In genomic region chr17:74569392-74570003, GRCh38 we compare ENCODE assay signal across 10 cellular contexts. TPM values are rescaled to one million over a fixed set of nuclear protein-coding genes. Genes with fewer than 3 reads are reported as not detected.
DNase-seq lines count a peak whose midpoint lies in the region; ATAC-seq, FAIRE-seq and TF ChIP-seq lines count a peak whose summit lies in the region.
"Had no signal": no experiment of that assay in that cellular context is flagged by ENCODE, and none has a peak within 500 bp of the region (broad histone marks: within the 10 kb centered on the region; RNA-seq: fewer than 3 reads in every experiment).

No MANE protein-coding gene starts in this region.

- H3K4me2 ChIP-seq in BLaER1 treated with 17β-estradiol and CSF1 and Interleukin-3, amounts not matched to agents 10 nM and 100 nM, result peak overlapping the region in 6 of 11 experiments; percentile 62 to 87 (median 85); a peak in 13 of 22 replicates
- peak overlapping the region; percentile 74 for H3K4me2 ChIP-seq in keratinocyte (ENCODE audit: control insufficient read depth, extremely low read depth, insufficient read depth, low read depth, low read length)

- dilution Hi-C loops in keratinocyte (cut with MboI; ENCODE audit: extremely low pct_ligation_motif_present, low sequenced_read_pairs), result no loop called here

- peaks cover 16% of the 10 kb centered on the region for H3K27me3 Mint-ChIP-seq in activated T-cell treated with anti-CD3 and anti-CD28 coated beads, Interleukin-2, amount 50 U/mL, for 72 hours (ENCODE audit: low read depth)

- H4K20me1 ChIP-seq in BLaER1 treated with 17β-estradiol and CSF1 and Interleukin-3, amounts not matched to agents 10 nM and 100 nM, result no peaks in the 10 kb centered on the region; a peak in 1 of 22 replicates
- H4K20me1 ChIP-seq in keratinocyte (ENCODE audit: control insufficient read depth, extremely low read depth, insufficient read depth, low read length), result no peaks in the 10 kb centered on the region

- H3K79me2 ChIP-seq in keratinocyte (ENCODE audit: control insufficient read depth, insufficient read depth, low read length), result no peaks in the 10 kb centered on the region

- ATAC-seq in activated T-cell treated with anti-CD3 and anti-CD28 coated beads, Interleukin-2, amount 50 U/mL, for 72 hours (replicated peaks in 1 of 2), result peak; percentile 75 to 78

- no peak overlapping the region for H3K4me3 ChIP-seq in BLaER1 treated with 17β-estradiol and CSF1 and Interleukin-3, amounts not matched to agents 10 nM and 100 nM
- peak overlapping the region in 1 of 3 experiments; percentile 34 for H3K4me3 ChIP-seq in keratinocyte (ENCODE audit: control insufficient read depth in 2 of 3, extremely low read depth in 1 of 3, insufficient read depth in 2 of 3, low read depth in 1 of 3, low read length in 3 of 3)

- FAIRE-seq in keratinocyte (lab: Jason Lieb, UNC), result peak; percentile 100
- FAIRE-seq in urothelium cell line (lab: Jason Lieb, UNC), result no peak
- FAIRE-seq: endothelial cell of umbilical vein had no signal

- peaks cover 0 to 72% (median 35%) of the 10 kb centered on the region in 10 experiments; a peak in 15 of 20 replicates for H3K4me1 ChIP-seq in BLaER1 treated with 17β-estradiol and CSF1 and Interleukin-3, amounts not matched to agents 10 nM and 100 nM
- peaks cover 24% of the 10 kb centered on the region for H3K4me1 ChIP-seq in keratinocyte (ENCODE audit: control insufficient read depth, extremely low read depth, insufficient read depth, low read length)

- no peaks in the 10 kb centered on the region for H3K36me3 ChIP-seq in BLaER1 treated with 17β-estradiol and CSF1 and Interleukin-3, amounts not matched to agents 10 nM and 100 nM
- no peaks in the 10 kb centered on the region for H3K36me3 ChIP-seq in keratinocyte (ENCODE audit: control insufficient read depth in 2 of 2, extremely low read depth in 1 of 2, insufficient read depth in 2 of 2, low read length in 2 of 2)

- peak overlapping the region in 1 of 2 donors; percentile 2 for H3K4me3 Mint-ChIP-seq in activated T-cell treated with anti-CD3 and anti-CD28 coated beads, Interleukin-2, amount 50 U/mL, for 72 hours

- peak in 1 of 3 experiments; percentile 7 for TF ChIP-seq CTCF in keratinocyte (optimal IDR thresholded peaks at IDR 0.05 in 1 of 3, IDR thresholded peaks at IDR 0.05 in 1 of 3, conservative IDR thresholded peaks at IDR 0.05 in 1 of 3; ENCODE audit: extremely low read depth in 1 of 3, insufficient read depth in 2 of 3, low read length in 3 of 3)

- H3K36me3 Mint-ChIP-seq in activated T-cell treated with anti-CD3 and anti-CD28 coated beads, Interleukin-2, amount 50 U/mL, for 72 hours (ENCODE audit: insufficient read depth in 2 of 2), result peaks cover 0 to 2% of the 10 kb centered on the region in 2 donors

- no peak overlapping the region for H3K27ac Mint-ChIP-seq in activated T-cell treated with anti-CD3 and anti-CD28 coated beads, Interleukin-2, amount 50 U/mL, for 72 hours

- H3K4me1 Mint-ChIP-seq in activated T-cell treated with anti-CD3 and anti-CD28 coated beads, Interleukin-2, amount 50 U/mL, for 72 hours (ENCODE audit: low read depth), result peaks cover 27% of the 10 kb centered on the region

- no peaks in the 10 kb centered on the region for H3K9me1 ChIP-seq in keratinocyte (ENCODE audit: control insufficient read depth, extremely low read depth, insufficient read depth, low read length)

- peak overlapping the region; percentile 51 for H2AFZ ChIP-seq in keratinocyte (ENCODE audit: control insufficient read depth, low read length)

- H3K9ac ChIP-seq in BLaER1 treated with 17β-estradiol and CSF1 and Interleukin-3, amounts not matched to agents 10 nM and 100 nM, result peak overlapping the region in 3 of 11 experiments; percentile 4 to 33 (median 18); a peak in 3 of 22 replicates
- peak overlapping the region; percentile 66 for H3K9ac ChIP-seq in keratinocyte (ENCODE audit: control insufficient read depth, extremely low read depth, insufficient read depth, low read length)

- H3K27ac ChIP-seq in BLaER1 treated with 17β-estradiol and CSF1 and Interleukin-3, amounts not matched to agents 10 nM and 100 nM, result peak overlapping the region in 4 of 11 experiments; percentile 28 to 64 (median 53); a peak in 7 of 22 replicates
- H3K27ac ChIP-seq in keratinocyte (ENCODE audit: control insufficient read depth, insufficient read depth, low read length), result peak overlapping the region; percentile 68

- peaks cover 0 to 7% of the 10 kb centered on the region in 2 donors for H3K9me3 Mint-ChIP-seq in activated T-cell treated with anti-CD3 and anti-CD28 coated beads, Interleukin-2, amount 50 U/mL, for 72 hours

- H3K9me3 ChIP-seq in BLaER1 treated with 17β-estradiol and CSF1 and Interleukin-3, amounts not matched to agents 10 nM and 100 nM (replicated peaks in 1 of 11), result no peaks in the 10 kb centered on the region
- H3K9me3 ChIP-seq in keratinocyte (ENCODE audit: control insufficient read depth, low read depth, low read length), result no peaks in the 10 kb centered on the region

- H3K27me3 ChIP-seq in BLaER1 treated with 17β-estradiol and CSF1 and Interleukin-3, amounts not matched to agents 10 nM and 100 nM, result no peaks in the 10 kb centered on the region
- H3K27me3 ChIP-seq in keratinocyte (ENCODE audit: control insufficient read depth, extremely low read depth, insufficient read depth, low read length), result no peaks in the 10 kb centered on the region

- peak; percentile 98 for DNase-seq in HT1080 (ENCODE audit: low read depth)
- DNase-seq in activated T-cell treated with anti-CD3 and anti-CD28 coated beads, Interleukin-2, amount 50 U/mL, for 72 hours, result peak; percentile 43 to 44
- DNase-seq in keratinocyte (ENCODE audit: low read depth, low spot score), result peak; percentile 99
- peak; percentile 90 for DNase-seq in urothelium cell line (ENCODE audit: low spot score)
- DNase-seq in NCI-H526 treated with DMSO at 0.1 percent for 48 hours (lab: John Stamatoyannopoulos, UW), result no peak
- no peak for DNase-seq in germinal center (ENCODE audit: low spot score)
- no peak for DNase-seq in NCI-H146 (lab: John Stamatoyannopoulos, UW)

RNA-seq across cellular contexts. Expression of gene CD300H, which starts 2.2 kb away (rescaled TPM):
- total RNA-seq in HT1080 (2014; rRNA removed; shearing (Covaris generic)), result not detected in 2 replicates
- polyA plus RNA-seq in HT1080 (2015; cell fraction: cytosol; rRNA removed), result not detected in 2 replicates
- not detected in 2 replicates for polyA plus RNA-seq in HT1080 (2015; cell fraction: nucleus; rRNA removed)
- not detected for total RNA-seq in activated T-cell treated with anti-CD3 and anti-CD28 coated beads, Interleukin-2, amount 50 U/mL, for 72 hours
- not detected in 3 replicates for polyA plus RNA-seq in keratinocyte
- polyA plus RNA-seq in keratinocyte (2011; ENCODE audit: low read depth), result not detected
- polyA plus RNA-seq in keratinocyte (2011; cell fraction: cytosol; rRNA removed), result not detected in 2 replicates
- polyA plus RNA-seq in keratinocyte (2011; cell fraction: nucleus; rRNA removed), result not detected in 2 replicates
- polyA plus RNA-seq in keratinocyte (2012; ENCODE audit: low replicate concordance), result not detected in 2 replicates
- not detected in 3 replicates for polyA minus RNA-seq in keratinocyte
- polyA minus RNA-seq in keratinocyte (2011; cell fraction: cytosol; rRNA and poly(A)+ RNA removed), result not detected
- polyA minus RNA-seq in keratinocyte (2011; cell fraction: nucleus; rRNA and poly(A)+ RNA removed), result not detected in 2 replicates
- total RNA-seq: endothelial cell of umbilical vein, temporal lobe had no signal
- polyA plus RNA-seq: endothelial cell of umbilical vein had no signal

RNA-seq across cellular contexts. Expression of gene CD300LD, which starts 22.6 kb away (rescaled TPM):
- total RNA-seq in HT1080 (2014; rRNA removed; shearing (Covaris generic)), result not detected in 2 replicates
- not detected in 2 replicates for polyA plus RNA-seq in HT1080 (2015; cell fraction: cytosol; rRNA removed)
- not detected in 2 replicates for polyA plus RNA-seq in HT1080 (2015; cell fraction: nucleus; rRNA removed)
- total RNA-seq in activated T-cell treated with anti-CD3 and anti-CD28 coated beads, Interleukin-2, amount 50 U/mL, for 72 hours, result under 1 TPM; 0.19 to 0.31 TPM
- not detected in 3 replicates for polyA plus RNA-seq in keratinocyte
- polyA plus RNA-seq in keratinocyte (2011; ENCODE audit: low read depth), result not detected
- polyA plus RNA-seq in keratinocyte (2011; cell fraction: cytosol; rRNA removed), result not detected in 2 replicates
- polyA plus RNA-seq in keratinocyte (2011; cell fraction: nucleus; rRNA removed), result not detected in 2 replicates
- polyA plus RNA-seq in keratinocyte (2012; ENCODE audit: low replicate concordance), result not detected in 2 replicates
- not detected in 3 replicates for polyA minus RNA-seq in keratinocyte
- not detected for polyA minus RNA-seq in keratinocyte (2011; cell fraction: cytosol; rRNA and poly(A)+ RNA removed)
- polyA minus RNA-seq in keratinocyte (2011; cell fraction: nucleus; rRNA and poly(A)+ RNA removed), result not detected in 2 replicates
- total RNA-seq: endothelial cell of umbilical vein, temporal lobe had no signal
- polyA plus RNA-seq: endothelial cell of umbilical vein had no signal

RNA-seq across cellular contexts. Expression of gene CD300C, which starts 23.6 kb away (rescaled TPM):
- 0.17 and 0.90 TPM in 2 replicates for total RNA-seq in HT1080 (2014; rRNA removed; shearing (Covaris generic))
- polyA plus RNA-seq in HT1080 (2015; cell fraction: cytosol; rRNA removed), result 0.66 and 0.71 TPM in 2 replicates
- 0.67 and 0.77 TPM in 2 replicates for polyA plus RNA-seq in HT1080 (2015; cell fraction: nucleus; rRNA removed)
- under 1 TPM in 1 of 2 donors, not detected in 1; 0.16 TPM for total RNA-seq in activated T-cell treated with anti-CD3 and anti-CD28 coated beads, Interleukin-2, amount 50 U/mL, for 72 hours
- polyA plus RNA-seq in keratinocyte, result not detected in 3 replicates
- polyA plus RNA-seq in keratinocyte (2011; ENCODE audit: low read depth), result not detected
- polyA plus RNA-seq in keratinocyte (2011; cell fraction: cytosol; rRNA removed), result not detected in 2 replicates
- polyA plus RNA-seq in keratinocyte (2011; cell fraction: nucleus; rRNA removed), result not detected in 2 replicates
- polyA plus RNA-seq in keratinocyte (2012; ENCODE audit: low replicate concordance), result not detected in 2 replicates
- polyA minus RNA-seq in keratinocyte, result not detected in 3 replicates
- polyA minus RNA-seq in keratinocyte (2011; cell fraction: cytosol; rRNA and poly(A)+ RNA removed), result not detected
- not detected in 2 replicates for polyA minus RNA-seq in keratinocyte (2011; cell fraction: nucleus; rRNA and poly(A)+ RNA removed)
- total RNA-seq: endothelial cell of umbilical vein had no signal
- polyA plus RNA-seq: endothelial cell of umbilical vein had no signal

RNA-seq across cellular contexts. Expression of gene CD300LB, which starts 38.2 kb away (rescaled TPM):
- total RNA-seq in HT1080 (2014; rRNA removed; shearing (Covaris generic)), result not detected in 2 replicates
- not detected in 2 replicates for polyA plus RNA-seq in HT1080 (2015; cell fraction: cytosol; rRNA removed)
- not detected in 2 replicates for polyA plus RNA-seq in HT1080 (2015; cell fraction: nucleus; rRNA removed)
- total RNA-seq in activated T-cell treated with anti-CD3 and anti-CD28 coated beads, Interleukin-2, amount 50 U/mL, for 72 hours, result not detected
- not detected in 3 replicates for polyA plus RNA-seq in keratinocyte
- polyA plus RNA-seq in keratinocyte (2011; ENCODE audit: low read depth), result not detected
- not detected in 2 replicates for polyA plus RNA-seq in keratinocyte (2011; cell fraction: cytosol; rRNA removed)
- not detected in 2 replicates for polyA plus RNA-seq in keratinocyte (2011; cell fraction: nucleus; rRNA removed)
- not detected in 2 replicates for polyA plus RNA-seq in keratinocyte (2012; ENCODE audit: low replicate concordance)
- polyA minus RNA-seq in keratinocyte, result not detected in 3 replicates
- polyA minus RNA-seq in keratinocyte (2011; cell fraction: cytosol; rRNA and poly(A)+ RNA removed), result not detected
- polyA minus RNA-seq in keratinocyte (2011; cell fraction: nucleus; rRNA and poly(A)+ RNA removed), result not detected in 2 replicates
- total RNA-seq: endothelial cell of umbilical vein had no signal
- polyA plus RNA-seq: endothelial cell of umbilical vein had no signal

RNA-seq across cellular contexts. Expression of gene CD300E, which starts 54.0 kb away (rescaled TPM):
- total RNA-seq in HT1080 (2014; rRNA removed; shearing (Covaris generic)), result not detected in 2 replicates
- polyA plus RNA-seq in HT1080 (2015; cell fraction: cytosol; rRNA removed), result not detected in 2 replicates
- polyA plus RNA-seq in HT1080 (2015; cell fraction: nucleus; rRNA removed), result not detected in 2 replicates
- not detected for total RNA-seq in activated T-cell treated with anti-CD3 and anti-CD28 coated beads, Interleukin-2, amount 50 U/mL, for 72 hours
- not detected in 3 replicates for polyA plus RNA-seq in keratinocyte
- not detected for polyA plus RNA-seq in keratinocyte (2011; ENCODE audit: low read depth)
- not detected in 2 replicates for polyA plus RNA-seq in keratinocyte (2011; cell fraction: cytosol; rRNA removed)
- polyA plus RNA-seq in keratinocyte (2011; cell fraction: nucleus; rRNA removed), result not detected in 2 replicates
- not detected in 2 replicates for polyA plus RNA-seq in keratinocyte (2012; ENCODE audit: low replicate concordance)
- polyA minus RNA-seq in keratinocyte, result not detected in 3 replicates
- not detected for polyA minus RNA-seq in keratinocyte (2011; cell fraction: cytosol; rRNA and poly(A)+ RNA removed)
- polyA minus RNA-seq in keratinocyte (2011; cell fraction: nucleus; rRNA and poly(A)+ RNA removed), result not detected in 2 replicates
- total RNA-seq: endothelial cell of umbilical vein had no signal
- polyA plus RNA-seq: endothelial cell of umbilical vein had no signal

Comparison
In these comparisons a context has a peak if more than half of its experiments do, and no peak if none do; other contexts are left out.
1. DNase-seq: peak in HT1080 (single experiment), activated T-cell treated with anti-CD3 and anti-CD28 coated beads, Interleukin-2, amount 50 U/mL, for 72 hours (2 of 2), keratinocyte (single experiment) and urothelium cell line (single experiment); none in NCI-H526 treated with DMSO at 0.1 percent for 48 hours (single experiment), germinal center (single experiment) and NCI-H146 (single experiment).